Comparison of ENCODE assay signal across 8 cellular contexts in genomic region chr5:72849546-72849945, GRCh38. TPM values are rescaled to one million over a fixed set of nuclear protein-coding genes. Genes with fewer than 3 reads are reported as not detected.
DNase-seq lines count a peak whose midpoint lies in the region; ATAC-seq and TF ChIP-seq lines count a peak whose summit lies in the region.

No MANE protein-coding gene starts in this region.

- H2BK120ac ChIP-seq in trophoblast cell (ENCODE audit: insufficient read depth, low read length, poor library complexity) = no peak overlapping the region

- no peak overlapping the region for H4K12ac ChIP-seq in trophoblast cell (ENCODE audit: low read depth, low read length)

- H3K4ac ChIP-seq in trophoblast cell (ENCODE audit: low read depth, low read length) = no peak overlapping the region

- WGBS in trophoblast cell (ENCODE audit: extremely low coverage, insufficient coverage, insufficient read length) = no CpG with 5 or more reads among the region's 4 CpGs

- peak overlapping the region; percentile 64 for H3K27ac Mint-ChIP-seq in endothelial cell (ENCODE audit: unreplicated experiment)

- no peak overlapping the region for H2BK12ac ChIP-seq in trophoblast cell (ENCODE audit: low read length)

- H3K4me3 Mint-ChIP-seq in endothelial cell (ENCODE audit: unreplicated experiment) = peak overlapping the region; percentile 98

- DNase-seq in NT2/D1 (ENCODE audit: low read depth, low spot score) (no peak), endothelial cell (ENCODE audit: low spot score) (no peak), trophoblast cell (peak in 1 of 2 donors; percentile 8), AG08395 (ENCODE audit: low spot score) (no peak), left colon (no peak), NCI-H524 (lab: John Stamatoyannopoulos, UW) (no peak)

- peak overlapping the region; percentile 60 for H3K9ac ChIP-seq in ES-I3 (ENCODE audit: low read depth, low read length)
- H3K9ac ChIP-seq in NT2/D1 (ENCODE audit: insufficient read length, low read depth) = peak overlapping the region; percentile 86
- H3K9ac ChIP-seq in trophoblast cell (ENCODE audit: low read length) = no peak overlapping the region

- no peak overlapping the region for H2BK5ac ChIP-seq in trophoblast cell (ENCODE audit: low read depth, low read length, poor library complexity)

- H3K14ac ChIP-seq in trophoblast cell (ENCODE audit: low read length) = no peak overlapping the region

- H3K4me3 ChIP-seq in NT2/D1 (ENCODE audit: insufficient read length, low read depth) (peak overlapping the region; percentile 84), trophoblast cell (ENCODE audit: low read depth, low read length) (no peak overlapping the region)

- no peak overlapping the region for H4K91ac ChIP-seq in trophoblast cell (ENCODE audit: low read depth, low read length)

- no peak overlapping the region for H3K18ac ChIP-seq in trophoblast cell (ENCODE audit: low read length)

- H4K8ac ChIP-seq in trophoblast cell (ENCODE audit: low read depth, low read length) = no peak overlapping the region

- H3K27me3 Mint-ChIP-seq in endothelial cell (ENCODE audit: unreplicated experiment) = peaks cover 14% of the 10 kb centered on the region

- intact Hi-C loops in left colon (cut with DNase I, micrococcal nuclease) = no loop called here

- peaks cover 15% of the 10 kb centered on the region for H3K79me2 ChIP-seq in trophoblast cell (ENCODE audit: control insufficient read depth, insufficient read depth, low read length, poor library complexity)

- no peak overlapping the region for H2AFZ ChIP-seq in trophoblast cell (ENCODE audit: insufficient read depth, low read length, poor library complexity)

- no peaks in the 10 kb centered on the region for H3K27me3 ChIP-seq in NT2/D1 (ENCODE audit: insufficient read depth, insufficient read length)
- no peaks in the 10 kb centered on the region for H3K27me3 ChIP-seq in trophoblast cell (ENCODE audit: insufficient read depth, low read length)

- peaks cover 16% of the 10 kb centered on the region for H3K36me3 Mint-ChIP-seq in endothelial cell (ENCODE audit: low read depth, unreplicated experiment)

- H2AK5ac ChIP-seq in trophoblast cell (ENCODE audit: low read length) = no peak overlapping the region

- H3K9me3 Mint-ChIP-seq in endothelial cell (ENCODE audit: unreplicated experiment) = no peaks in the 10 kb centered on the region

- H3K36me3 ChIP-seq in ES-I3 (ENCODE audit: insufficient read depth, low read length) (no peaks in the 10 kb centered on the region), NT2/D1 (ENCODE audit: insufficient read depth, insufficient read length, low read length) (peaks cover 38% of the 10 kb centered on the region), trophoblast cell (ENCODE audit: control insufficient read depth in 1 of 2, insufficient read depth in 2 of 2, low read length in 2 of 2) (peaks cover 6 to 7% of the 10 kb centered on the region in 2 experiments)

- H3K9me3 ChIP-seq in ES-I3 (ENCODE audit: control insufficient read depth, insufficient read depth, low read length) = no peaks in the 10 kb centered on the region
- no peaks in the 10 kb centered on the region for H3K9me3 ChIP-seq in NT2/D1 (ENCODE audit: insufficient read depth, low read length)
- H3K9me3 ChIP-seq in trophoblast cell (ENCODE audit: insufficient read depth, low read depth, low read length) = peaks cover 2% of the 10 kb centered on the region

- H3K4me1 Mint-ChIP-seq in endothelial cell (ENCODE audit: unreplicated experiment) = peaks cover 26% of the 10 kb centered on the region

- no peak overlapping the region for H3K23ac ChIP-seq in trophoblast cell (ENCODE audit: low read length)

- no peak for TF ChIP-seq CTCF in endothelial cell (IDR thresholded peaks at IDR 0.05; ENCODE audit: unreplicated experiment)

- H3K4me1 ChIP-seq in ES-I3 (ENCODE audit: insufficient read depth, low read length) (peaks cover 12% of the 10 kb centered on the region), NT2/D1 (ENCODE audit: insufficient read depth, insufficient read length) (no peaks in the 10 kb centered on the region), trophoblast cell (ENCODE audit: control insufficient read depth in 1 of 2, insufficient read depth in 2 of 2, low read length in 2 of 2) (no peaks in the 10 kb centered on the region)

- H3K27ac ChIP-seq in trophoblast cell (ENCODE audit: low read depth, low read length) = no peak overlapping the region

- H3K79me1 ChIP-seq in trophoblast cell (ENCODE audit: low read length) = peaks cover 7% of the 10 kb centered on the region

- ATAC-seq in left colon = no peak
- no peak for ATAC-seq in HG03469 (IDR thresholded peaks at IDR 0.05; ENCODE audit: unreplicated experiment)

- peak overlapping the region; percentile 45 for H3K4me2 ChIP-seq in trophoblast cell (ENCODE audit: low read length)

RNA-seq across cellular contexts. Expression of gene TNPO1, which starts 33.1 kb away (rescaled TPM):
- total RNA-seq in endothelial cell (ENCODE audit: unreplicated experiment) = 149 TPM
- 263 and 271 TPM in 2 replicates for polyA plus RNA-seq in trophoblast cell (2013)
- 10 to 100 TPM; 74.7 to 75.0 TPM for total RNA-seq in left colon
